Comparison of ENCODE assay signal across 19 cellular contexts in the genomic region with DNA sequence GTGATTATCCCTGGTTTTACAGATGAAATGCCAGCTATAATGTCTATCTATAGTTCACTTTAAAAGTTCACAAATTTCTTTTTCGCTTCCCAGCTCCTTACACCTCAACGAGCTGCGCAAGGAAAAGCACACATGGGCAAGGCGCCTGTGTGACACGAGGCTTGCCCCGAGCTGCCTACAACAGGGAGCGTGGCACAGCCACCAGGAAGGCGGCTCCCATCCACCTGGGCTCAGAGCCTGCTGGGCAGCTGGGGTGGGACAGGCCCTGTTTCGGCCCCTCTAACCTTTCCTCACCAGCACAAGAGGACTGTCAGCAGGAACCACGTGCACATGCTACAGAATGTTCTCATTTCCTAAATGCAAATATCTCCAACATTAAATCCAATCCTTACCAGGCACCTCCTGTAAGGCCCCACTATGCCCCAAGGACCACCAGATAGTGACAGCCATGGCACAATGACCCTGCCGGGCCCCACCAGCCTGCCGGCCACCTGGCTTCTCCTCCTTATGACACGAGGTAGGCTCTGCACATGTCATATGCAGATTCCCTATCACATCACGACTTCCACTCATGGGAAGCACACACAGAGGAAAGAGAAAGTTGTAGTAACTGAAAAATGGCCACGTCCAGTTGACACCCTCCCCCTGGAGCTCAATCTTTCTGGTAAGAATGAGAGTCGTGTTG.
DNase-seq lines count a peak whose midpoint lies in the region; ATAC-seq, FAIRE-seq and TF ChIP-seq lines count a peak whose summit lies in the region.
"Had no signal": no experiment of that assay in that cellular context is flagged by ENCODE, and none has a peak within 500 bp of the region (broad histone marks: within the 10 kb centered on the region; RNA-seq: fewer than 3 reads in every experiment).

No MANE protein-coding gene starts in this region.

- peaks cover 7% of the 10 kb centered on the region for H3K36me3 Mint-ChIP-seq in WTC11
- peaks cover 24% of the 10 kb centered on the region for H3K36me3 Mint-ChIP-seq in central memory CD8-positive, alpha-beta T cell (ENCODE audit: insufficient read depth)

- TF ChIP-seq CTCF in right atrium auricular region (IDR thresholded peaks at IDR 0.05) (no peak), WTC11 (IDR thresholded peaks at IDR 0.05) (no peak), osteoblast (IDR thresholded peaks at IDR 0.05; ENCODE audit: extremely low read depth, low read depth, low read length) (no peak), brain microvascular endothelial cell (IDR thresholded peaks at IDR 0.05; ENCODE audit: low read depth, low read length, missing control alignments) (no peak)

- peaks cover 18% of the 10 kb centered on the region for H3K4me1 Mint-ChIP-seq in WTC11
- peaks cover 51% of the 10 kb centered on the region for H3K4me1 Mint-ChIP-seq in central memory CD8-positive, alpha-beta T cell

- H3K27ac Mint-ChIP-seq in WTC11, result peak overlapping the region; percentile 68; the same call in 1 of the 2 replicates
- H3K27ac Mint-ChIP-seq in central memory CD8-positive, alpha-beta T cell (ENCODE audit: low read depth), result peak overlapping the region; percentile 80

- no peak overlapping the region for H3K4me3 Mint-ChIP-seq in WTC11
- no peak overlapping the region for H3K4me3 Mint-ChIP-seq in central memory CD8-positive, alpha-beta T cell

- no peaks in the 10 kb centered on the region for H3K27me3 Mint-ChIP-seq in WTC11 (ENCODE audit: low read depth)
- H3K27me3 Mint-ChIP-seq in central memory CD8-positive, alpha-beta T cell, result no peaks in the 10 kb centered on the region

- H3K79me2 ChIP-seq in osteoblast (ENCODE audit: insufficient read depth, low read length), result peaks cover 93% of the 10 kb centered on the region

- no peaks in the 10 kb centered on the region for H3K27me3 ChIP-seq in right atrium auricular region
- no peaks in the 10 kb centered on the region for H3K27me3 ChIP-seq in osteoblast (ENCODE audit: insufficient read depth, low read length)
- no peaks in the 10 kb centered on the region for H3K27me3 ChIP-seq in brain microvascular endothelial cell (replicated peaks)
- H3K27me3 ChIP-seq: cardiac muscle cell, thyroid gland had no signal

- CTCF ChIA-PET in WTC11 (lab: Charles Lee), result interaction anchor here (0.9 to 2.8 kb wide), 8 partner anchors 12 to 256 kb away, joined by 4 to 89 read pairs (median 6); no protein-coding TSS in a partner anchor

- DNase-seq in Right ventricle myocardium inferior (ENCODE audit: missing footprints) (peak; percentile 47), right atrium auricular region (ENCODE audit: low spot score) (no peak), WTC11 (ENCODE audit: low spot score) (no peak), osteoblast (ENCODE audit: insufficient read length, low spot score, missing footprints) (peak; percentile 62), RCC 7860 (ENCODE audit: low spot score) (no peak), brain microvascular endothelial cell (no peak)
- no peak for DNase-seq in central memory CD8-positive, alpha-beta T cell (ENCODE audit: low spot score in 2 of 2)
- DNase-seq: activated CD4-positive, alpha-beta T cell treated with anti-CD3 and anti-CD28 coated beads for 48 hours; activated T-cell treated with anti-CD3 and anti-CD28 coated beads for 4 hours; DMS79 treated with DMSO at 0.1 percent for 48 hours; hypothalamus; KG1; NCI-H2171; NCI-H526 treated with DMSO at 0.1 percent for 48 hours; thyroid gland had no signal

- POLR2A ChIA-PET in WTC11 (lab: Charles Lee), result no interaction called here

- H3K4me3 ChIP-seq in right atrium auricular region, result no peak overlapping the region
- H3K4me3 ChIP-seq in osteoblast (ENCODE audit: insufficient read depth, low read length), result no peak overlapping the region
- no peak overlapping the region for H3K4me3 ChIP-seq in brain microvascular endothelial cell (ENCODE audit: low read depth, low read length)
- H3K4me3 ChIP-seq: cardiac muscle cell, thyroid gland had no signal

- H3K9me3 Mint-ChIP-seq in WTC11, result no peaks in the 10 kb centered on the region
- H3K9me3 Mint-ChIP-seq in central memory CD8-positive, alpha-beta T cell, result no peaks in the 10 kb centered on the region

- no peaks in the 10 kb centered on the region for H3K9me3 ChIP-seq in right atrium auricular region
- no peaks in the 10 kb centered on the region for H3K9me3 ChIP-seq in osteoblast (ENCODE audit: low read depth, low read length)
- H3K9me3 ChIP-seq: thyroid gland had no signal

- intact Hi-C loops in Right ventricle myocardium inferior (cut with DNase I), result no loop called here

- in situ Hi-C loops in brain microvascular endothelial cell (cut with HindIII; ENCODE audit: low pct_ligation_motif_present, low sequenced_read_pairs), result no loop called here

- FAIRE-seq in RCC 7860 (lab: Jason Lieb, UNC), result no peak
- FAIRE-seq: keratinocyte had no signal

- no peak for ATAC-seq in Right ventricle myocardium inferior
- ATAC-seq in WTC11, result no peak
- no peak for ATAC-seq in central memory CD8-positive, alpha-beta T cell (replicated peaks; ENCODE audit: extremely low read depth, poor library complexity, severe bottlenecking)
- ATAC-seq in GM18909 (IDR thresholded peaks at IDR 0.05; ENCODE audit: poor library complexity, unreplicated experiment), result no peak

- H2AFZ ChIP-seq in osteoblast (ENCODE audit: low read length), result no peak overlapping the region

- H4K20me1 ChIP-seq in osteoblast (ENCODE audit: insufficient read depth, low read length), result peaks cover 49% of the 10 kb centered on the region

- peaks cover 22% of the 10 kb centered on the region for H3K36me3 ChIP-seq in right atrium auricular region
- peaks cover 15% of the 10 kb centered on the region for H3K36me3 ChIP-seq in osteoblast (ENCODE audit: insufficient read depth, low read length)
- H3K36me3 ChIP-seq in brain microvascular endothelial cell (replicated peaks), result peaks cover 21% of the 10 kb centered on the region
- H3K36me3 ChIP-seq: cardiac muscle cell had no signal

- H3K4me1 ChIP-seq in right atrium auricular region (peaks cover 0 to 40% of the 10 kb centered on the region in 2 donors), osteoblast (ENCODE audit: insufficient read depth, low read length) (no peaks in the 10 kb centered on the region)

- no peak overlapping the region for H3K4me2 ChIP-seq in osteoblast (ENCODE audit: insufficient read depth, low read length)

- H3K27ac ChIP-seq in right atrium auricular region, result no peak overlapping the region
- peak overlapping the region; percentile 29 for H3K27ac ChIP-seq in osteoblast (ENCODE audit: low read depth, low read length)
- H3K27ac ChIP-seq in brain microvascular endothelial cell, result no peak overlapping the region
- H3K27ac ChIP-seq: cardiac muscle cell, epithelial cell of prostate, thyroid gland had no signal

TF ChIP-seq in WTC11, 78 proteins besides CTCF, POLR2A, EP300 and RAD21:
- no peak for TF ChIP-seq EMX1 (CRISPR knock-in tag; IDR thresholded peaks at IDR 0.05)
- TF ChIP-seq, protein P1, sequence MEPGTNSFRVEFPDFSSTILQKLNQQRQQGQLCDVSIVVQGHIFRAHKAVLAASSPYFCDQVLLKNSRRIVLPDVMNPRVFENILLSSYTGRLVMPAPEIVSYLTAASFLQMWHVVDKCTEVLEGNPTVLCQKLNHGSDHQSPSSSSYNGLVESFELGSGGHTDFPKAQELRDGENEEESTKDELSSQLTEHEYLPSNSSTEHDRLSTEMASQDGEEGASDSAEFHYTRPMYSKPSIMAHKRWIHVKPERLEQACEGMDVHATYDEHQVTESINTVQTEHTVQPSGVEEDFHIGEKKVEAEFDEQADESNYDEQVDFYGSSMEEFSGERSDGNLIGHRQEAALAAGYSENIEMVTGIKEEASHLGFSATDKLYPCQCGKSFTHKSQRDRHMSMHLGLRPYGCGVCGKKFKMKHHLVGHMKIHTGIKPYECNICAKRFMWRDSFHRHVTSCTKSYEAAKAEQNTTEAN (CRISPR knock-in tag; IDR thresholded peaks at IDR 0.05), result no peak
- TF ChIP-seq, protein P2, sequence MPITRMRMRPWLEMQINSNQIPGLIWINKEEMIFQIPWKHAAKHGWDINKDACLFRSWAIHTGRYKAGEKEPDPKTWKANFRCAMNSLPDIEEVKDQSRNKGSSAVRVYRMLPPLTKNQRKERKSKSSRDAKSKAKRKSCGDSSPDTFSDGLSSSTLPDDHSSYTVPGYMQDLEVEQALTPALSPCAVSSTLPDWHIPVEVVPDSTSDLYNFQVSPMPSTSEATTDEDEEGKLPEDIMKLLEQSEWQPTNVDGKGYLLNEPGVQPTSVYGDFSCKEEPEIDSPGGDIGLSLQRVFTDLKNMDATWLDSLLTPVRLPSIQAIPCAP (CRISPR knock-in tag; IDR thresholded peaks at IDR 0.05), result no peak
- TF ChIP-seq GRHL2 (CRISPR knock-in tag; IDR thresholded peaks at IDR 0.05; ENCODE audit: insufficient replicate concordance, severe bottlenecking), result no peak

Comparison
In these comparisons a context has a peak if more than half of its experiments do, and no peak if none do; other contexts are left out.
1. DNase-seq: peak in Right ventricle myocardium inferior (single experiment) and osteoblast (single experiment); none in right atrium auricular region (single experiment), WTC11 (single experiment), central memory CD8-positive, alpha-beta T cell (0 of 2), RCC 7860 (single experiment) and brain microvascular endothelial cell (single experiment).